In genomic region chr13:110270507-110270906, GRCh38 we compare ENCODE assay signal across 22 cellular contexts. TPM values are rescaled to one million over a fixed set of nuclear protein-coding genes. Genes with fewer than 3 reads are reported as not detected.
A peak's percentile ranks its signal among the peaks of the same experiment; 100 is the strongest.
DNase-seq lines count a peak whose midpoint lies in the region; ATAC-seq and TF ChIP-seq lines count a peak whose summit lies in the region.
"Had no signal": no experiment of that assay in that cellular context is flagged by ENCODE, and none has a peak within 500 bp of the region (broad histone marks: within the 10 kb centered on the region; RNA-seq: fewer than 3 reads in every experiment).

No MANE protein-coding gene starts in this region.

- peaks cover 29% of the 10 kb centered on the region for H3K4me1 ChIP-seq in smooth muscle cell (ENCODE audit: low read depth)
- H3K4me1 ChIP-seq: Caco-2 had no signal

- no peak for TF ChIP-seq POLR2A in lower leg skin (IDR thresholded peaks at IDR 0.05)

- H3K36me3 ChIP-seq in smooth muscle cell (ENCODE audit: low read depth), result peaks cover 4% of the 10 kb centered on the region
- H3K36me3 ChIP-seq: BLaER1 treated with 17β-estradiol and CSF1 and Interleukin-3, amounts not matched to agents 10 nM and 100 nM had no signal

- peaks cover 88% of the 10 kb centered on the region for H3K4me1 Mint-ChIP-seq in chondrocyte (ENCODE audit: low read depth)
- H3K4me1 Mint-ChIP-seq: CD4-positive, alpha-beta memory T cell had no signal

- H4K20me1 ChIP-seq in smooth muscle cell (ENCODE audit: low read depth), result peaks cover 100% of the 10 kb centered on the region
- H4K20me1 ChIP-seq: BLaER1 treated with 17β-estradiol and CSF1 and Interleukin-3, amounts not matched to agents 10 nM and 100 nM had no signal

- H3K9me3 Mint-ChIP-seq in chondrocyte (ENCODE audit: low read depth), result no peaks in the 10 kb centered on the region
- H3K9me3 Mint-ChIP-seq: CD4-positive, alpha-beta memory T cell had no signal

- no peaks in the 10 kb centered on the region for H3K27me3 Mint-ChIP-seq in chondrocyte (ENCODE audit: low read depth)

- H2AFZ ChIP-seq in smooth muscle cell (ENCODE audit: low read depth), result no peak overlapping the region

- DNase-seq in chondrocyte (ENCODE audit: low spot score), result no peak
- DNase-seq in ecto neural progenitor cell (ENCODE audit: low spot score), result peak; percentile 18
- peak; percentile 9 to 58 for DNase-seq in lower leg skin (ENCODE audit: low spot score in 2 of 2)
- no peak for DNase-seq in smooth muscle cell (lab: John Stamatoyannopoulos, UW; ENCODE audit: unreplicated experiment)
- DNase-seq in foreskin melanocyte, result no peak
- no peak for DNase-seq in G401 (ENCODE audit: low spot score)
- DNase-seq: Caco-2; CD4-positive, alpha-beta memory T cell; DND-41; IMR-90; NCI-H1105 treated with DMSO at 0.1 percent for 48 hours; NCI-H2029 treated with DMSO at 0.1 percent for 48 hours; NCI-H2171; NCI-H345; NCI-H774; NK-92 treated with Interleukin-12 subunit alpha and Interleukin-12 subunit beta, amount 100 ng/mL, for 24 hours had no signal

- H3K36me3 Mint-ChIP-seq in chondrocyte (ENCODE audit: low read depth), result peaks cover 18% of the 10 kb centered on the region
- H3K36me3 Mint-ChIP-seq: CD4-positive, alpha-beta memory T cell had no signal

- H3K9me3 ChIP-seq in smooth muscle cell (replicated peaks; ENCODE audit: low read depth), result no peaks in the 10 kb centered on the region
- H3K9me3 ChIP-seq: BLaER1 treated with 17β-estradiol and CSF1 and Interleukin-3, amounts not matched to agents 10 nM and 100 nM; Caco-2; SJCRH30 had no signal

- H3K4me3 ChIP-seq in lower leg skin (ENCODE audit: low read depth, poor library complexity, severe bottlenecking) (no peak overlapping the region), smooth muscle cell (no peak overlapping the region)
- H3K4me3 ChIP-seq: BLaER1 treated with 17β-estradiol and CSF1 and Interleukin-3, amounts not matched to agents 10 nM and 100 nM; SJCRH30 had no signal

- TF ChIP-seq CTCF in chondrocyte (IDR thresholded peaks at IDR 0.05) (no peak), lower leg skin (IDR thresholded peaks at IDR 0.05) (no peak), smooth muscle cell (IDR thresholded peaks at IDR 0.05; ENCODE audit: borderline replicate concordance, insufficient read depth, poor library complexity, severe bottlenecking) (no peak)

- peak overlapping the region; percentile 56 for H3K27ac ChIP-seq in smooth muscle cell (ENCODE audit: low read depth)
- H3K27ac ChIP-seq: BLaER1 treated with 17β-estradiol and CSF1 and Interleukin-3, amounts not matched to agents 10 nM and 100 nM; KMS-11; SJCRH30 had no signal

- peak overlapping the region; percentile 53 for H3K27ac Mint-ChIP-seq in chondrocyte (ENCODE audit: unreplicated experiment)
- H3K27ac Mint-ChIP-seq: CD4-positive, alpha-beta memory T cell had no signal

- 80 to 81% methylated on average over 7 of the region's 7 CpGs for WGBS in lower leg skin, 2 donors
- WGBS in smooth muscle cell (ENCODE audit: low lambda C conversion rate), result 85% methylated on average over 7 of the region's 7 CpGs

- no peak overlapping the region for H3K4me3 Mint-ChIP-seq in chondrocyte (ENCODE audit: unreplicated experiment)
- H3K4me3 Mint-ChIP-seq: CD4-positive, alpha-beta memory T cell had no signal

- intact Hi-C loops in lower leg skin (cut with DNase I; ENCODE audit: low total_unique reads), result no loop called here

- H3K9ac ChIP-seq in smooth muscle cell (ENCODE audit: low read depth), result no peak overlapping the region
- H3K9ac ChIP-seq: BLaER1 treated with 17β-estradiol and CSF1 and Interleukin-3, amounts not matched to agents 10 nM and 100 nM; KMS-11 had no signal

- in situ Hi-C loops in G401 (cut with HindIII; ENCODE audit: low sequenced_read_pairs), result no loop called here

- ATAC-seq in GM21786 (IDR thresholded peaks at IDR 0.05; ENCODE audit: unreplicated experiment), result no peak
- ATAC-seq in HG03432 (IDR thresholded peaks at IDR 0.05; ENCODE audit: unreplicated experiment), result no peak
- ATAC-seq: Panc1 had no signal

- H3K4me2 ChIP-seq in smooth muscle cell, result no peak overlapping the region
- H3K4me2 ChIP-seq: BLaER1 treated with 17β-estradiol and CSF1 and Interleukin-3, amounts not matched to agents 10 nM and 100 nM; KMS-11 had no signal

- peaks cover 99% of the 10 kb centered on the region for H3K79me2 ChIP-seq in smooth muscle cell (ENCODE audit: low read depth)

- no peaks in the 10 kb centered on the region for H3K27me3 ChIP-seq in smooth muscle cell (ENCODE audit: low read depth)
- H3K27me3 ChIP-seq: BLaER1 treated with 17β-estradiol and CSF1 and Interleukin-3, amounts not matched to agents 10 nM and 100 nM; SJCRH30 had no signal

- H3F3A ChIP-seq in smooth muscle cell (ENCODE audit: low read depth), result peaks cover 74% of the 10 kb centered on the region

RNA-seq across cellular contexts. Expression of gene COL4A1, which starts 36.5 kb away (rescaled TPM):
- total RNA-seq in chondrocyte (2,319 to 5,210 TPM (median 5,209 TPM) in 3 replicates), lower leg skin (100 to 1,000 TPM in 1 of 4 donors, 10 to 100 TPM in 3; 41.0 to 105 (median 56.7) TPM), smooth muscle cell (4,372 and 5,353 TPM in 2 replicates)
- polyA plus RNA-seq in smooth muscle cell, result 1,844 and 2,409 TPM in 2 replicates
- 0.18 and 0.98 TPM in 2 replicates for total RNA-seq in G401 (2014; rRNA removed; shearing (Covaris generic))
- total RNA-seq: CD4-positive, alpha-beta memory T cell had no signal
- polyA plus RNA-seq: CD4-positive, alpha-beta memory T cell had no signal

RNA-seq across cellular contexts. Expression of gene COL4A2, which starts 36.6 kb away (rescaled TPM):
- total RNA-seq in chondrocyte (1,370 to 2,411 TPM (median 2,366 TPM) in 3 replicates), lower leg skin (100 to 1,000 TPM in 1 of 4 donors, 10 to 100 TPM in 3; 40.8 to 119 (median 58.9) TPM), smooth muscle cell (1,456 and 1,535 TPM in 2 replicates)
- polyA plus RNA-seq in smooth muscle cell, result 2,012 and 2,786 TPM in 2 replicates
- total RNA-seq in G401 (2014; rRNA removed; shearing (Covaris generic)), result 0.12 and 6.1 TPM in 2 replicates
- total RNA-seq: CD4-positive, alpha-beta memory T cell had no signal
- polyA plus RNA-seq: CD4-positive, alpha-beta memory T cell had no signal

Comparison
In these comparisons a context has a peak if more than half of its experiments do, and no peak if none do; other contexts are left out.
1. DNase-seq: peak in ecto neural progenitor cell (single experiment) and lower leg skin (2 of 2); none in chondrocyte (single experiment), smooth muscle cell (single experiment), foreskin melanocyte (single experiment) and G401 (single experiment).
2. RNA of gene COL4A1, which starts 36.5 kb away (total RNA-seq): 2,319 to 5,210 TPM in chondrocyte and 4,372 to 5,353 TPM in smooth muscle cell; 41.0 to 105 TPM in lower leg skin and 0.18 to 0.98 TPM in G401; every median in the first group is over 10 times any median in the second.
3. RNA of gene COL4A2, which starts 36.6 kb away (total RNA-seq): 1,370 to 2,411 TPM in chondrocyte and 1,456 to 1,535 TPM in smooth muscle cell; 40.8 to 119 TPM in lower leg skin and 0.12 to 6.1 TPM in G401; every median in the first group is over 10 times any median in the second.